ENCODE assay signal across 17 cellular contexts in the genomic region with DNA sequence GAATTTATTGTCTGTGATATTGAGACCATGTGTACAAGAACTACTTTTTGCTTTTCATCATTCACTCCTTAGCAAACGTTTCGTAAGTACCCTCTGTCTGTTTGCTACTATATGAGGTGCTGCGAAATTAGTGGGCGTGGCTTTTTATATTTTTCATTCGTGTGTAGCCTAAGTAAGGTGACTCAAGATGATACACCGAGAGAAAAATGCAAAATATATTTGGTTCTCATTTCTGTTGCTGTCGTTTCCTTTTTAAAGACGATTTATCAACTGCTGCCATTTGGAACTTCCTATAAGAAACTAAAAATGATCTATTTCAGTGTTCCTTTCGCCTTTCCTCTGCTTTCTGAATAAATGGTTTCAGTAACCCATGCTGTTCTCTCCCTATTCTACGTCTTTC.
DNase-seq lines count a peak whose midpoint lies in the region; ATAC-seq, FAIRE-seq and TF ChIP-seq lines count a peak whose summit lies in the region.
"Had no signal": no experiment of that assay in that cellular context is flagged by ENCODE, and none has a peak within 500 bp of the region (broad histone marks: within the 10 kb centered on the region; RNA-seq: fewer than 3 reads in every experiment).

No MANE protein-coding gene starts in this region.

- FAIRE-seq in GM12892 (lab: Jason Lieb, UNC): peak; percentile 77

- peaks cover 10% of the 10 kb centered on the region for H3K36me3 Mint-ChIP-seq in glutamatergic neuron (ENCODE audit: unreplicated experiment)

- TF ChIP-seq POLR2A in GM12892 (IDR thresholded peaks at IDR 0.05; ENCODE audit: low read depth, low read length): no peak

- ATAC-seq in GM21576 (IDR thresholded peaks at IDR 0.05; ENCODE audit: unreplicated experiment) (peak; percentile 48), HG03442 (IDR thresholded peaks at IDR 0.05; ENCODE audit: unreplicated experiment) (peak; percentile 48), GM18870 (IDR thresholded peaks at IDR 0.05; ENCODE audit: unreplicated experiment) (no peak)
- ATAC-seq: activated T-cell treated with anti-CD3 and anti-CD28 coated beads, Interleukin-2, amount 50 U/mL, for 72 hours; right cardiac atrium had no signal

- H3K4me1 Mint-ChIP-seq in glutamatergic neuron (ENCODE audit: low read depth, unreplicated experiment): peaks cover 46% of the 10 kb centered on the region
- H3K4me1 Mint-ChIP-seq: neural crest cell had no signal

- H3K4me3 Mint-ChIP-seq in glutamatergic neuron (ENCODE audit: unreplicated experiment): no peak overlapping the region
- H3K4me3 Mint-ChIP-seq: activated CD4-positive, alpha-beta T cell treated with anti-CD3 and anti-CD28 coated beads, Interleukin-2, amount 10 ng/mL, durations not matched to agents 7 days and 5 days; activated T-cell treated with anti-CD3 and anti-CD28 coated beads, Interleukin-2, amount 50 U/mL, for 72 hours; dendritic cell treated with granulocyte-macrophage colony-stimulating factor and Interleukin-4, amounts not matched to agents 40 ng/mL and 50 ng/mL, for 4 days; neural crest cell; T-helper 1 cell treated with Interleukin-12 subunit alpha and Interleukin-12 subunit beta and Interleukin-4 antibody, amounts not matched to agents 30 μg/mL and 1 μg/mL, for 36 hours had no signal

- peaks cover 2% of the 10 kb centered on the region for H3K9me3 Mint-ChIP-seq in glutamatergic neuron (ENCODE audit: unreplicated experiment)
- H3K9me3 Mint-ChIP-seq: dendritic cell treated with granulocyte-macrophage colony-stimulating factor and Interleukin-4, amounts not matched to agents 40 ng/mL and 50 ng/mL, for 4 days; T-helper 1 cell treated with Interleukin-12 subunit alpha and Interleukin-12 subunit beta and Interleukin-4 antibody, amounts not matched to agents 30 μg/mL and 1 μg/mL, for 36 hours had no signal

- DNase-seq in GM12892 (ENCODE audit: insufficient read length) (no peak), glutamatergic neuron (no peak), T-helper 1 cell (no peak), dedifferentiated amniotic fluid mesenchymal stem cell (ENCODE audit: extremely low spot score) (no peak), G401 (ENCODE audit: low spot score) (no peak)
- DNase-seq: activated CD4-positive, alpha-beta T cell treated with anti-CD3 and anti-CD28 coated beads, Interleukin-2, amount 10 ng/mL, durations not matched to agents 7 days and 5 days; activated T-cell treated with anti-CD3 and anti-CD28 coated beads, Interleukin-2, amount 50 U/mL, for 72 hours; C1 segment of cervical spinal cord; DND-41; right cardiac atrium; stimulated activated naive CD4-positive, alpha-beta T cell treated with Interleukin-2 at 50 U/mL for 16 hours had no signal

- no peak for TF ChIP-seq CTCF in glutamatergic neuron (IDR thresholded peaks at IDR 0.05; ENCODE audit: partially characterized antibody, unreplicated experiment)

- no peaks in the 10 kb centered on the region for H3K27me3 Mint-ChIP-seq in glutamatergic neuron (ENCODE audit: unreplicated experiment)
- H3K27me3 Mint-ChIP-seq: activated CD4-positive, alpha-beta T cell treated with anti-CD3 and anti-CD28 coated beads, Interleukin-2, amount 10 ng/mL, durations not matched to agents 7 days and 5 days; dendritic cell treated with granulocyte-macrophage colony-stimulating factor and Interleukin-4, amounts not matched to agents 40 ng/mL and 50 ng/mL, for 4 days had no signal

- peak overlapping the region; percentile 75 for H3K27ac Mint-ChIP-seq in glutamatergic neuron (ENCODE audit: unreplicated experiment)
- H3K27ac Mint-ChIP-seq: activated CD4-positive, alpha-beta T cell treated with anti-CD3 and anti-CD28 coated beads, Interleukin-2, amount 10 ng/mL, durations not matched to agents 7 days and 5 days; activated T-cell treated with anti-CD3 and anti-CD28 coated beads, Interleukin-2, amount 50 U/mL, for 72 hours; dendritic cell treated with granulocyte-macrophage colony-stimulating factor and Interleukin-4, amounts not matched to agents 40 ng/mL and 50 ng/mL, for 4 days; T-helper 1 cell treated with Interleukin-12 subunit alpha and Interleukin-12 subunit beta and Interleukin-4 antibody, amounts not matched to agents 30 μg/mL and 1 μg/mL, for 36 hours had no signal

- in situ Hi-C loops in G401 (cut with HindIII; ENCODE audit: low sequenced_read_pairs): no loop called here
